In genomic region chr15:26974120-26974780, GRCh38 we compare ENCODE assay signal across 8 cellular contexts.
DNase-seq lines count a peak whose midpoint lies in the region; TF ChIP-seq lines count a peak whose summit lies in the region.
"Had no signal": no experiment of that assay in that cellular context is flagged by ENCODE, and none has a peak within 500 bp of the region (broad histone marks: within the 10 kb centered on the region; RNA-seq: fewer than 3 reads in every experiment).

No MANE protein-coding gene starts in this region.

- in situ Hi-C loops in brain microvascular endothelial cell (cut with HindIII; ENCODE audit: low pct_ligation_motif_present, low sequenced_read_pairs): no loop called here

- TF ChIP-seq CTCF in GM10248 (IDR thresholded peaks at IDR 0.05; ENCODE audit: control extremely low read depth, extremely low read depth, low read depth, missing control alignments) (peak; percentile 4), brain microvascular endothelial cell (IDR thresholded peaks at IDR 0.05; ENCODE audit: low read depth, low read length, missing control alignments) (peak; percentile 65)

- no peak overlapping the region for H3K27ac ChIP-seq in brain microvascular endothelial cell

- CTCF ChIA-PET in GM10248 (lab: Yijun Ruan, JAX): no interaction called here

- no peak overlapping the region for H3K4me3 ChIP-seq in brain microvascular endothelial cell (ENCODE audit: low read depth, low read length)

- H3K36me3 ChIP-seq in brain microvascular endothelial cell (replicated peaks): no peaks in the 10 kb centered on the region

- no peak for DNase-seq in GM10248 (ENCODE audit: extremely low spot score)
- DNase-seq in NCI-H2171 (lab: John Stamatoyannopoulos, UW): peak; percentile 11
- DNase-seq in brain microvascular endothelial cell: no peak
- DNase-seq in pons (ENCODE audit: low spot score): peak; percentile 5
- DNase-seq in GF-D8 (lab: John Stamatoyannopoulos, UW): no peak
- no peak for DNase-seq in COLO829 (ENCODE audit: low spot score)
- DNase-seq in HK-2 (ENCODE audit: unreplicated experiment): no peak
- DNase-seq: activated CD4-positive, alpha-beta T cell treated with anti-CD3 and anti-CD28 coated beads for 36 hours had no signal

- H3K27me3 ChIP-seq in brain microvascular endothelial cell (replicated peaks): no peaks in the 10 kb centered on the region

- POLR2A ChIA-PET in GM10248 (lab: Yijun Ruan, JAX): no interaction called here

Comparison
In these comparisons a context has a peak if more than half of its experiments do, and no peak if none do; other contexts are left out.
1. DNase-seq: peak in NCI-H2171 (single experiment) and pons (single experiment); none in GM10248 (single experiment), brain microvascular endothelial cell (single experiment), GF-D8 (single experiment), COLO829 (single experiment) and HK-2 (single experiment).